1 cellular context compared by ENCODE assay signal in the genomic region with DNA sequence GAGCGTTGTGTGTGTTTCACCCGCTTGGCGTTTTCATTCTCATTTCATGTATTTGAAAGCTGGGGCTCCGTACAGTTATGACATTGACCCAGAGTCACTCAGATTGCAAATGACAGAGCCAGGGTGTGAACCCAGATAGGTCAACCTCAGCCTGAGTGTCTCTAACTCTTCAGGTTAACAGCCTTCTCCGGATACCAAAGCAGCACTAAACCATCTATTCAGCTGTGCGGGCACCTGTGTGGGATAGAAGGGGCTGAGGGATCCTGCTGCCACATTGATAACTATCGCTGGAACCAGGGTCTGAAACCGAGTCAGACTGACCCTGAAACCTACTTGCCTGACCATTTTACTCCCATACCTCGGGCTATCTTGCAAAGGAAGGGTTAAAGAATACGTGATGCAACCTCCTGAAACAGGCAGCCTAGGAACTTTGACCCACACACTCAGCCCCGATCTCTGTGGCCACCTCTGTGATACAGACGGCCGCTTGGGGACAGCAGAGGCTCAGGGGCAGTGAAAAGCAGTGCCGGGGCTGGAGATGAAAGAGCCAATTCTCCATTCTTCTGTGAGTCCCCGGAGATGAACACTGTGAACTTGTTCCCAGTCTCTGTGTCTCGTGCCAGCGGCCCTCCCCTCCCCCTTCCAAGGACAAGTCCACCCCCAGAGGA.
TF ChIP-seq lines count a peak whose summit lies in the region.

No MANE protein-coding gene starts in this region.

TF ChIP-seq in HepG2, 621 proteins besides CTCF, POLR2A, EP300 and RAD21 (continued from another document and continues in another):
- TF ChIP-seq, protein P1, sequence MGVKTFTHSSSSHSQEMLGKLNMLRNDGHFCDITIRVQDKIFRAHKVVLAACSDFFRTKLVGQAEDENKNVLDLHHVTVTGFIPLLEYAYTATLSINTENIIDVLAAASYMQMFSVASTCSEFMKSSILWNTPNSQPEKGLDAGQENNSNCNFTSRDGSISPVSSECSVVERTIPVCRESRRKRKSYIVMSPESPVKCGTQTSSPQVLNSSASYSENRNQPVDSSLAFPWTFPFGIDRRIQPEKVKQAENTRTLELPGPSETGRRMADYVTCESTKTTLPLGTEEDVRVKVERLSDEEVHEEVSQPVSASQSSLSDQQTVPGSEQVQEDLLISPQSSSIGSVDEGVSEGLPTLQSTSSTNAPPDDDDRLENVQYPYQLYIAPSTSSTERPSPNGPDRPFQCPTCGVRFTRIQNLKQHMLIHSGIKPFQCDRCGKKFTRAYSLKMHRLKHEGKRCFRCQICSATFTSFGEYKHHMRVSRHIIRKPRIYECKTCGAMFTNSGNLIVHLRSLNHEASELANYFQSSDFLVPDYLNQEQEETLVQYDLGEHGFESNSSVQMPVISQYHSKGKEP (CRISPR knock-in tag; IDR thresholded peaks at IDR 0.05): no peak; the same call in 1 of the 2 replicates
- TF ChIP-seq IKZF4 (CRISPR knock-in tag; IDR thresholded peaks at IDR 0.05; ENCODE audit: borderline replicate concordance, low read depth, not compliant biosample characterization) (no peak), ZNF850 (CRISPR knock-in tag; conservative IDR thresholded peaks at IDR 0.05) (no peak), MZF1 (CRISPR knock-in tag; IDR thresholded peaks at IDR 0.05; ENCODE audit: borderline replicate concordance) (no peak), ZNF564 (CRISPR knock-in tag; IDR thresholded peaks at IDR 0.05) (no peak), ZNF652 (CRISPR knock-in tag; IDR thresholded peaks at IDR 0.05; ENCODE audit: borderline replicate concordance, low read depth) (peak; percentile 100), ZGPAT (CRISPR knock-in tag; IDR thresholded peaks at IDR 0.05) (peak; percentile 95), ZNF800 (CRISPR knock-in tag; IDR thresholded peaks at IDR 0.05) (no peak), ZSCAN31 (CRISPR knock-in tag; IDR thresholded peaks at IDR 0.05; ENCODE audit: low read depth) (0 out of 2 replicates have a peak, but pooled peaks have one; percentile 66), ZSCAN29 (CRISPR knock-in tag; conservative IDR thresholded peaks at IDR 0.05) (no peak; the same call in 1 of the 2 replicates), ZFP82 (CRISPR knock-in tag; IDR thresholded peaks at IDR 0.05; ENCODE audit: borderline replicate concordance) (0 out of 2 replicates have a peak, but pooled peaks have one; percentile 62), SCMH1 (CRISPR knock-in tag; IDR thresholded peaks at IDR 0.05; ENCODE audit: borderline replicate concordance) (no peak), CCDC6 (CRISPR knock-in tag; IDR thresholded peaks at IDR 0.05) (peak; percentile 50; the same call in 1 of the 2 replicates), ZIK1 (CRISPR knock-in tag; IDR thresholded peaks at IDR 0.05; ENCODE audit: borderline replicate concordance, low read depth) (peak; percentile 73; the same call in 1 of the 2 replicates), ZNF567 (CRISPR knock-in tag; IDR thresholded peaks at IDR 0.05; ENCODE audit: borderline replicate concordance) (no peak), SMAD3 (CRISPR knock-in tag; IDR thresholded peaks at IDR 0.05) (peak; percentile 96), PHF21A (CRISPR knock-in tag; IDR thresholded peaks at IDR 0.05) (peak; percentile 81), ZSCAN22 (CRISPR knock-in tag; IDR thresholded peaks at IDR 0.05) (no peak), ZNF687 (CRISPR knock-in tag; IDR thresholded peaks at IDR 0.05) (peak; percentile 43; the same call in 1 of the 2 replicates), YY1 (IDR thresholded peaks at IDR 0.05; ENCODE audit: insufficient read depth, insufficient replicate concordance, low read depth, low read length) (peak; percentile 77), ZBTB21 (CRISPR knock-in tag; IDR thresholded peaks at IDR 0.05) (0 out of 2 replicates have a peak, but pooled peaks have one; percentile 31), SOX5 (CRISPR knock-in tag; IDR thresholded peaks at IDR 0.05; ENCODE audit: borderline replicate concordance) (peak; percentile 85; the same call in 1 of the 2 replicates), ONECUT2 (CRISPR knock-in tag; IDR thresholded peaks at IDR 0.05) (no peak), ZNF451 (CRISPR knock-in tag; IDR thresholded peaks at IDR 0.05) (peak; percentile 89), ARNTL (CRISPR knock-in tag; IDR thresholded peaks at IDR 0.05) (peak; percentile 61), ZNF746 (CRISPR knock-in tag; IDR thresholded peaks at IDR 0.05) (peak; percentile 31; the same call in 1 of the 2 replicates), MAFF (IDR thresholded peaks at IDR 0.05; ENCODE audit: low read depth, low read length) (no peak), ZNF143 (CRISPR knock-in tag; IDR thresholded peaks at IDR 0.05) (peak; percentile 19; the same call in 1 of the 2 replicates), TCF7 (IDR thresholded peaks at IDR 0.05; ENCODE audit: low read depth) (no peak), HINFP (CRISPR knock-in tag; IDR thresholded peaks at IDR 0.05; ENCODE audit: low read depth) (peak; percentile 88), ZBTB37 (CRISPR knock-in tag; IDR thresholded peaks at IDR 0.05) (no peak), CENPT (CRISPR knock-in tag; IDR thresholded peaks at IDR 0.05; ENCODE audit: low read depth) (no peak), HNRNPUL1 (IDR thresholded peaks at IDR 0.05; ENCODE audit: low read depth, low read length) (no peak), ELF3 (CRISPR knock-in tag; IDR thresholded peaks at IDR 0.05) (peak; percentile 90), ZNF761 (CRISPR knock-in tag; conservative IDR thresholded peaks at IDR 0.05) (0 out of 2 replicates have a peak, but pooled peaks have one; percentile 72), HDAC1 (CRISPR knock-in tag; IDR thresholded peaks at IDR 0.05) (peak; percentile 71)
- TF ChIP-seq, protein P2, sequence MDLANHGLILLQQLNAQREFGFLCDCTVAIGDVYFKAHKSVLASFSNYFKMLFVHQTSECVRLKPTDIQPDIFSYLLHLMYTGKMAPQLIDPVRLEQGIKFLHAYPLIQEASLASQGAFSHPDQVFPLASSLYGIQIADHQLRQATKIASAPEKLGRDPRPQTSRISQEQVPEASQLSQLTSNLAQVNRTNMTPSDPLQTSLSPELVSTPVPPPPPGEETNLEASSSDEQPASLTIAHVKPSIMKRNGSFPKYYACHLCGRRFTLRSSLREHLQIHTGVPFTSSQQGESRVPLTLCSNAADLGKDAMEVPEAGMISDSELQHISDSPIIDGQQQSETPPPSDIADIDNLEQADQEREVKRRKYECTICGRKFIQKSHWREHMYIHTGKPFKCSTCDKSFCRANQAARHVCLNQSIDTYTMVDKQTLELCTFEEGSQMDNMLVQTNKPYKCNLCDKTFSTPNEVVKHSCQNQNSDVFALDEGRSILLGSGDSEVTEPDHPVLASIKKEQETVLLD (CRISPR knock-in tag; IDR thresholded peaks at IDR 0.05; ENCODE audit: low read depth): no peak
- TF ChIP-seq, protein P3, sequence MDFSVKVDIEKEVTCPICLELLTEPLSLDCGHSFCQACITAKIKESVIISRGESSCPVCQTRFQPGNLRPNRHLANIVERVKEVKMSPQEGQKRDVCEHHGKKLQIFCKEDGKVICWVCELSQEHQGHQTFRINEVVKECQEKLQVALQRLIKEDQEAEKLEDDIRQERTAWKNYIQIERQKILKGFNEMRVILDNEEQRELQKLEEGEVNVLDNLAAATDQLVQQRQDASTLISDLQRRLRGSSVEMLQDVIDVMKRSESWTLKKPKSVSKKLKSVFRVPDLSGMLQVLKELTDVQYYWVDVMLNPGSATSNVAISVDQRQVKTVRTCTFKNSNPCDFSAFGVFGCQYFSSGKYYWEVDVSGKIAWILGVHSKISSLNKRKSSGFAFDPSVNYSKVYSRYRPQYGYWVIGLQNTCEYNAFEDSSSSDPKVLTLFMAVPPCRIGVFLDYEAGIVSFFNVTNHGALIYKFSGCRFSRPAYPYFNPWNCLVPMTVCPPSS (IDR thresholded peaks at IDR 0.05): no peak
- TF ChIP-seq, protein P4, sequence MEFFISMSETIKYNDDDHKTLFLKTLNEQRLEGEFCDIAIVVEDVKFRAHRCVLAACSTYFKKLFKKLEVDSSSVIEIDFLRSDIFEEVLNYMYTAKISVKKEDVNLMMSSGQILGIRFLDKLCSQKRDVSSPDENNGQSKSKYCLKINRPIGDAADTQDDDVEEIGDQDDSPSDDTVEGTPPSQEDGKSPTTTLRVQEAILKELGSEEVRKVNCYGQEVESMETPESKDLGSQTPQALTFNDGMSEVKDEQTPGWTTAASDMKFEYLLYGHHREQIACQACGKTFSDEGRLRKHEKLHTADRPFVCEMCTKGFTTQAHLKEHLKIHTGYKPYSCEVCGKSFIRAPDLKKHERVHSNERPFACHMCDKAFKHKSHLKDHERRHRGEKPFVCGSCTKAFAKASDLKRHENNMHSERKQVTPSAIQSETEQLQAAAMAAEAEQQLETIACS (CRISPR knock-in tag; IDR thresholded peaks at IDR 0.05): 0 out of 2 replicates have a peak, but pooled peaks have one; percentile 38
- TF ChIP-seq, protein P5, sequence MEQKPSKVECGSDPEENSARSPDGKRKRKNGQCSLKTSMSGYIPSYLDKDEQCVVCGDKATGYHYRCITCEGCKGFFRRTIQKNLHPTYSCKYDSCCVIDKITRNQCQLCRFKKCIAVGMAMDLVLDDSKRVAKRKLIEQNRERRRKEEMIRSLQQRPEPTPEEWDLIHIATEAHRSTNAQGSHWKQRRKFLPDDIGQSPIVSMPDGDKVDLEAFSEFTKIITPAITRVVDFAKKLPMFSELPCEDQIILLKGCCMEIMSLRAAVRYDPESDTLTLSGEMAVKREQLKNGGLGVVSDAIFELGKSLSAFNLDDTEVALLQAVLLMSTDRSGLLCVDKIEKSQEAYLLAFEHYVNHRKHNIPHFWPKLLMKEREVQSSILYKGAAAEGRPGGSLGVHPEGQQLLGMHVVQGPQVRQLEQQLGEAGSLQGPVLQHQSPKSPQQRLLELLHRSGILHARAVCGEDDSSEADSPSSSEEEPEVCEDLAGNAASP (CRISPR knock-in tag; IDR thresholded peaks at IDR 0.05; ENCODE audit: borderline replicate concordance): peak; percentile 86
